Comparison of ENCODE assay signal across 9 cellular contexts in genomic region chr5:66987949-66988838, GRCh38.
DNase-seq lines count a peak whose midpoint lies in the region; ATAC-seq and TF ChIP-seq lines count a peak whose summit lies in the region.
"Had no signal": no experiment of that assay in that cellular context is flagged by ENCODE, and none has a peak within 500 bp of the region (broad histone marks: within the 10 kb centered on the region; RNA-seq: fewer than 3 reads in every experiment).

No MANE protein-coding gene starts in this region.

- peak; percentile 74 for TF ChIP-seq RAD21 in SK-N-SH (IDR thresholded peaks at IDR 0.05; ENCODE audit: low read length)

- no peaks in the 10 kb centered on the region; a peak in 2 of 4 replicates for H3K4me1 ChIP-seq in SK-N-SH (ENCODE audit: control insufficient read depth in 1 of 2, insufficient read depth in 2 of 2, low read depth in 1 of 2, low read length in 1 of 2)
- peaks cover 2% of the 10 kb centered on the region for H3K4me1 ChIP-seq in fibroblast of lung (ENCODE audit: control insufficient read depth, extremely low read depth, insufficient read depth, low read length)

- H3K4me1 Mint-ChIP-seq in progenitor cell of endocrine pancreas (ENCODE audit: low read depth), result peaks cover 15% of the 10 kb centered on the region

- ATAC-seq in HG03432 (IDR thresholded peaks at IDR 0.05; ENCODE audit: unreplicated experiment), result peak; percentile 67

- H3K4me3 ChIP-seq in SK-N-SH (ENCODE audit: low read depth in 2 of 2, low read length in 1 of 2) (no peak overlapping the region; a peak in 1 of 4 replicates), fibroblast of lung (replicated peaks in 1 of 4; ENCODE audit: control extremely low read depth in 1 of 4, insufficient read depth in 1 of 4, low read depth in 3 of 4, low read length in 4 of 4) (no peak overlapping the region)
- H3K4me3 ChIP-seq: HAP-1 had no signal

- no peaks in the 10 kb centered on the region for H3K79me2 ChIP-seq in SK-N-SH (ENCODE audit: insufficient read depth)
- H3K79me2 ChIP-seq in fibroblast of lung (ENCODE audit: control insufficient read depth, insufficient read depth, low read length), result no peaks in the 10 kb centered on the region

- H3K9me3 ChIP-seq in SK-N-SH (no peaks in the 10 kb centered on the region), fibroblast of lung (ENCODE audit: control insufficient read depth, insufficient read depth, low read depth, low read length) (no peaks in the 10 kb centered on the region)
- H3K9me3 ChIP-seq: HAP-1 had no signal

- H3K9me3 Mint-ChIP-seq in progenitor cell of endocrine pancreas (ENCODE audit: low read depth), result no peaks in the 10 kb centered on the region

- H3F3A ChIP-seq in SK-N-SH (replicated peaks; ENCODE audit: insufficient read depth), result no peaks in the 10 kb centered on the region

- no peak for TF ChIP-seq EP300 in SK-N-SH (IDR thresholded peaks at IDR 0.05; ENCODE audit: borderline replicate concordance in 1 of 2, low read depth in 1 of 2, low read length in 1 of 2)

- no peak overlapping the region for H3K4me3 Mint-ChIP-seq in progenitor cell of endocrine pancreas (ENCODE audit: low read depth)

- H3K27ac ChIP-seq in 22Rv1, result no peak overlapping the region
- no peak overlapping the region for H3K27ac ChIP-seq in SK-N-SH (ENCODE audit: low read depth in 2 of 2, low read length in 1 of 2)
- no peak overlapping the region for H3K27ac ChIP-seq in fibroblast of lung (ENCODE audit: insufficient read depth, low read length)

- TF ChIP-seq CTCF in 22Rv1 (IDR thresholded peaks at IDR 0.05) (peak; percentile 84), SK-N-SH (IDR thresholded peaks at IDR 0.05) (peak; percentile 86), fibroblast of lung (conservative IDR thresholded peaks at IDR 0.05 in 1 of 2, IDR thresholded peaks at IDR 0.05 in 1 of 2; ENCODE audit: low read depth in 1 of 2, low read length in 2 of 2) (peak; percentile 72 to 85), progenitor cell of endocrine pancreas (IDR thresholded peaks at IDR 0.05; ENCODE audit: unreplicated experiment) (peak; percentile 83)

- H3K36me3 Mint-ChIP-seq in progenitor cell of endocrine pancreas (ENCODE audit: insufficient read depth), result no peaks in the 10 kb centered on the region

- H3K27me3 ChIP-seq in SK-N-SH (ENCODE audit: insufficient read depth) (no peaks in the 10 kb centered on the region), fibroblast of lung (ENCODE audit: control insufficient read depth, insufficient read depth, low read length) (no peaks in the 10 kb centered on the region)

- 54% methylated on average over 3 of the region's 3 CpGs for WGBS in SK-N-SH (ENCODE audit: low lambda C conversion rate)

- no peak overlapping the region for H3K27ac Mint-ChIP-seq in progenitor cell of endocrine pancreas

- H3K4me2 ChIP-seq in SK-N-SH (no peak overlapping the region), fibroblast of lung (ENCODE audit: extremely low read depth, insufficient read depth, low read length) (no peak overlapping the region)

- H4K20me1 ChIP-seq in SK-N-SH (ENCODE audit: insufficient read depth), result no peaks in the 10 kb centered on the region
- H4K20me1 ChIP-seq in fibroblast of lung (ENCODE audit: control insufficient read depth, extremely low read depth, insufficient read depth, low read length), result no peaks in the 10 kb centered on the region

- H3K36me3 ChIP-seq in SK-N-SH (replicated peaks in 1 of 2; ENCODE audit: control insufficient read depth in 1 of 2, insufficient read depth in 2 of 2, low read length in 1 of 2), result no peaks in the 10 kb centered on the region
- H3K36me3 ChIP-seq in fibroblast of lung (ENCODE audit: control insufficient read depth, insufficient read depth, low read length), result no peaks in the 10 kb centered on the region
- H3K36me3 ChIP-seq: HAP-1 had no signal

- H3K9ac ChIP-seq in SK-N-SH (no peak overlapping the region), fibroblast of lung (ENCODE audit: insufficient read depth, low read length) (no peak overlapping the region)

- POLR2A ChIA-PET in SK-N-SH (lab: Yijun Ruan, JAX), result no interaction called here

- no peak overlapping the region for H2AFZ ChIP-seq in SK-N-SH (ENCODE audit: low read depth)
- no peak overlapping the region for H2AFZ ChIP-seq in fibroblast of lung (ENCODE audit: low read length)

- CTCF ChIA-PET in SK-N-SH (lab: Yijun Ruan, JAX), result interaction anchor here (0.6 to 5.4 kb wide), 52 partner anchors 8 to 226 kb away, joined by 3 to 52 read pairs (median 4); no protein-coding TSS in a partner anchor

- peak; percentile 68 for DNase-seq in ELR (ENCODE audit: low read depth)
- peak; percentile 39 for DNase-seq in SK-N-SH
- no peak for DNase-seq in fibroblast of lung (ENCODE audit: low read depth in 2 of 2)
- DNase-seq in progenitor cell of endocrine pancreas (ENCODE audit: low spot score, unreplicated experiment), result no peak
- no peak for DNase-seq in putamen (ENCODE audit: low spot score)
- DNase-seq in NCI-H526 treated with DMSO at 0.1 percent for 48 hours (lab: John Stamatoyannopoulos, UW), result no peak

- no peaks in the 10 kb centered on the region for H3K9me2 ChIP-seq in SK-N-SH

- no peaks in the 10 kb centered on the region for H3K27me3 Mint-ChIP-seq in progenitor cell of endocrine pancreas

TF ChIP-seq in SK-N-SH, 30 proteins besides CTCF, POLR2A, EP300 and RAD21:
- TF ChIP-seq MXI1 (IDR thresholded peaks at IDR 0.05; ENCODE audit: low read depth, low read length), result 0 out of 2 replicates have a peak, but pooled peaks have one; percentile 41
- TF ChIP-seq PBX3 (IDR thresholded peaks at IDR 0.05), result no peak
- no peak for TF ChIP-seq NFIC (IDR thresholded peaks at IDR 0.05; ENCODE audit: borderline replicate concordance)
- peak; percentile 71 for TF ChIP-seq SMC3 (IDR thresholded peaks at IDR 0.05; ENCODE audit: low read depth, low read length)
- no peak for TF ChIP-seq FOXM1 (IDR thresholded peaks at IDR 0.05; ENCODE audit: low read depth)
- no peak for TF ChIP-seq GATA2 (CRISPR knock-in tag; IDR thresholded peaks at IDR 0.05)
- TF ChIP-seq REST (IDR thresholded peaks at IDR 0.05; ENCODE audit: low read depth, low read length), result no peak
- TF ChIP-seq CHD2 (IDR thresholded peaks at IDR 0.05; ENCODE audit: low read length, partially characterized antibody), result no peak
- TF ChIP-seq, protein P1, sequence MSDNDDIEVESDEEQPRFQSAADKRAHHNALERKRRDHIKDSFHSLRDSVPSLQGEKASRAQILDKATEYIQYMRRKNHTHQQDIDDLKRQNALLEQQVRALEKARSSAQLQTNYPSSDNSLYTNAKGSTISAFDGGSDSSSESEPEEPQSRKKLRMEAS (IDR thresholded peaks at IDR 0.05; ENCODE audit: low read depth), result 0 out of 2 replicates have a peak, but pooled peaks have one; percentile 19

Comparison
In these comparisons a context has a peak if more than half of its experiments do, and no peak if none do; other contexts are left out.
1. DNase-seq: peak in ELR (single experiment) and SK-N-SH (single experiment); none in fibroblast of lung (0 of 2), progenitor cell of endocrine pancreas (single experiment), putamen (single experiment) and NCI-H526 treated with DMSO at 0.1 percent for 48 hours (single experiment).
2. Peak in every context shown above with its lines, with median percentiles within 50 percentile points of each other: CTCF ChIP-seq.